ENCODE assay signal across 15 cellular contexts in the genomic region with DNA sequence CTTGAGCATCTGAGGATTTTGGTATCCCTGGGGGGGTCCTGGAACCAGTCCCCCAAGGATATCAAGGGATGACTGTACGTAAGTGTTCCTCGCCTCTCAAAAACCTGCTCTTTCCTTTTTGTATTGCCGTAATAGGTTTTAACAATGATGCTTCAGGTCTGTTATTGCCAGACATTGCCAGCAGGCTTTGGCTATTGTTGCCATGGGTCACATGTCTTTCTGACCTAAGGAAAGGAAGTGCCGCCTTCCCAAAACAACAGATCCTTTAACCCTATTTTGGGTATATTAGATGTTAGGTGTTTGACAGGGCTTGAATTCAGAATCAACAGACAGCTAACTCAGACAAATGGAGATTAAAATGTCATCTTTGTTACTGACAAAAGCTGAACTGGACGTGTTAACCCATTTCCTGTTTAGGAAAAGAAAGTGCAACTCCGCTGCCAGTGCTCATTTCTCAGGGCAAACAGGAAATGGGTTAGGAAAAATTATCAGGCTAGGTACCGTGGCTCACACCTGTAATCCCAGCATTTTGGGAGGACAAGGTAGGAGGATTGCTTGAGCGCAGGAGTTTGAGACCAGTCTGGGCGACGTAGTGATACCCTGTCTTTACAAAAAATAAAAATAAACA. TPM values are rescaled to one million over a fixed set of nuclear protein-coding genes. Genes with fewer than 3 reads are reported as not detected.
DNase-seq lines count a peak whose midpoint lies in the region; ATAC-seq and TF ChIP-seq lines count a peak whose summit lies in the region.
"Had no signal": no experiment of that assay in that cellular context is flagged by ENCODE, and none has a peak within 500 bp of the region (broad histone marks: within the 10 kb centered on the region; RNA-seq: fewer than 3 reads in every experiment).

No MANE protein-coding gene starts in this region.

- H3K27me3 ChIP-seq in OCI-LY1 (ENCODE audit: insufficient read depth, low read length) = no peaks in the 10 kb centered on the region; the same call in 1 of the 2 replicates
- H3K27me3 ChIP-seq in mammary epithelial cell (ENCODE audit: insufficient read depth, low read length) = no peaks in the 10 kb centered on the region
- no peaks in the 10 kb centered on the region for H3K27me3 ChIP-seq in ovary
- H3K27me3 ChIP-seq: tibial nerve had no signal

- DNase-seq in activated T-cell treated with anti-CD3 and anti-CD28 coated beads, Interleukin-2, amount 50 U/mL, for 24 hours = no peak
- DNase-seq in activated T-cell treated with anti-CD3 and anti-CD28 coated beads, Interleukin-2, amount 50 U/mL, for 1 hour = no peak
- DNase-seq in mammary epithelial cell = no peak
- no peak for DNase-seq in ovary
- DNase-seq in NCI-H1105 treated with DMSO at 0.1 percent for 48 hours (lab: John Stamatoyannopoulos, UW) = no peak
- DNase-seq: activated B cell treated with CpG ODN at 0.5 μM for 24 hours; CD8-positive, alpha-beta memory T cell; cortex of kidney; NCI-H1092 treated with DMSO at 0.1 percent for 48 hours had no signal

- dilution Hi-C loops in mammary epithelial cell (cut with HindIII; ENCODE audit: low sequenced_read_pairs) = no loop called here

- no peaks in the 10 kb centered on the region for H3K9me2 ChIP-seq in OCI-LY1 (ENCODE audit: low read depth, low read length)

- H3F3A ChIP-seq in OCI-LY1 (ENCODE audit: insufficient read depth, low read length) = no peaks in the 10 kb centered on the region

- WGBS in mammary epithelial cell (ENCODE audit: low coverage, missing lambda C conversion rate) = 75% methylated on average over 10 of the region's 10 CpGs
- 70 to 77% (median 74%) methylated on average over 10 of the region's 10 CpGs for WGBS in ovary, 3 donors

- H3K4me3 ChIP-seq in OCI-LY1 (ENCODE audit: low read depth, low read length, poor library complexity, severe bottlenecking) (peak overlapping the region; percentile 41), mammary epithelial cell (replicated peaks in 1 of 3; ENCODE audit: insufficient read depth in 1 of 3, low read depth in 2 of 3, low read length in 3 of 3) (no peak overlapping the region), ovary (no peak overlapping the region)

- no peaks in the 10 kb centered on the region for H3K9me3 Mint-ChIP-seq in activated T-cell treated with anti-CD3 and anti-CD28 coated beads, Interleukin-2, amount 50 U/mL, for 24 hours
- H3K9me3 Mint-ChIP-seq: activated B cell treated with CpG ODN at 0.5 μM for 24 hours; CD8-positive, alpha-beta memory T cell had no signal

- H3K4me2 ChIP-seq in OCI-LY1 (ENCODE audit: low read length) (peak overlapping the region; percentile 62), mammary epithelial cell (ENCODE audit: insufficient read depth, low read depth, low read length) (no peak overlapping the region)

- in situ Hi-C loops in mammary epithelial cell (cut with MboI; ENCODE audit: low sequenced_read_pairs in 2 of 2) = no loop called here

- H3K27ac ChIP-seq in OCI-LY1 (ENCODE audit: low read depth, low read length, poor library complexity, severe bottlenecking) (no peak overlapping the region), mammary epithelial cell (ENCODE audit: insufficient read depth, low read depth, low read length) (no peak overlapping the region), ovary (no peak overlapping the region)
- H3K27ac ChIP-seq: tibial nerve had no signal

- H3K9me3 ChIP-seq in OCI-LY1 (ENCODE audit: low read length) (no peaks in the 10 kb centered on the region), mammary epithelial cell (replicated peaks; ENCODE audit: insufficient read depth, low read length) (no peaks in the 10 kb centered on the region), ovary (no peaks in the 10 kb centered on the region)
- H3K9me3 ChIP-seq: tibial nerve had no signal

- peaks cover 9% of the 10 kb centered on the region for H3K4me1 ChIP-seq in OCI-LY1 (ENCODE audit: insufficient read depth, low read length, severe bottlenecking)
- H3K4me1 ChIP-seq in mammary epithelial cell (ENCODE audit: insufficient read depth, low read length) = no peaks in the 10 kb centered on the region
- no peaks in the 10 kb centered on the region for H3K4me1 ChIP-seq in ovary (ENCODE audit: insufficient read depth)
- H3K4me1 ChIP-seq: tibial nerve had no signal

- peak overlapping the region; percentile 80 for H3K27ac Mint-ChIP-seq in activated T-cell treated with anti-CD3 and anti-CD28 coated beads, Interleukin-2, amount 50 U/mL, for 24 hours
- H3K27ac Mint-ChIP-seq: activated B cell treated with CpG ODN at 0.5 μM for 24 hours, progenitor cell of endocrine pancreas had no signal

- TF ChIP-seq POLR2A in ovary (IDR thresholded peaks at IDR 0.05) = no peak

- no peaks in the 10 kb centered on the region for H3K79me2 ChIP-seq in OCI-LY1 (ENCODE audit: insufficient read depth, low read length)
- no peaks in the 10 kb centered on the region for H3K79me2 ChIP-seq in mammary epithelial cell (ENCODE audit: insufficient read depth, low read length)

- CTCF ChIA-PET in mammary epithelial cell (lab: Charles Lee; ENCODE audit: low non-redundant PET) = no interaction called here

- no TSS peak for BruUV-seq in mammary epithelial cell (replicated peaks; lab: Mats Ljungman, UMichigan)

- H3K36me3 Mint-ChIP-seq in activated T-cell treated with anti-CD3 and anti-CD28 coated beads, Interleukin-2, amount 50 U/mL, for 24 hours (ENCODE audit: low read depth) = no peaks in the 10 kb centered on the region
- H3K36me3 Mint-ChIP-seq: CD8-positive, alpha-beta memory T cell had no signal

- peaks cover 7% of the 10 kb centered on the region for H3K4me1 Mint-ChIP-seq in activated T-cell treated with anti-CD3 and anti-CD28 coated beads, Interleukin-2, amount 50 U/mL, for 24 hours (ENCODE audit: low read depth)
- H3K4me1 Mint-ChIP-seq: activated B cell treated with CpG ODN at 0.5 μM for 24 hours had no signal

- H3K4me3 Mint-ChIP-seq in activated T-cell treated with anti-CD3 and anti-CD28 coated beads, Interleukin-2, amount 50 U/mL, for 24 hours = peak overlapping the region; percentile 56
- H3K4me3 Mint-ChIP-seq: activated B cell treated with CpG ODN at 0.5 μM for 24 hours had no signal

- H3K36me3 ChIP-seq in OCI-LY1 (ENCODE audit: insufficient read depth, low read length) = no peaks in the 10 kb centered on the region
- no peaks in the 10 kb centered on the region for H3K36me3 ChIP-seq in mammary epithelial cell (ENCODE audit: insufficient read depth, low read length)
- H3K36me3 ChIP-seq in ovary = no peaks in the 10 kb centered on the region
- H3K36me3 ChIP-seq: tibial nerve had no signal

- peaks cover 3% of the 10 kb centered on the region for H3K27me3 Mint-ChIP-seq in activated T-cell treated with anti-CD3 and anti-CD28 coated beads, Interleukin-2, amount 50 U/mL, for 24 hours
- H3K27me3 Mint-ChIP-seq: progenitor cell of endocrine pancreas had no signal

- H3K9ac ChIP-seq in OCI-LY1 (ENCODE audit: low read length) (peak overlapping the region; percentile 29; the same call in 1 of the 2 replicates), mammary epithelial cell (ENCODE audit: insufficient read depth, low read length) (no peak overlapping the region)

- intact Hi-C loops in mammary epithelial cell (cut with micrococcal nuclease) = no loop called here
- intact Hi-C loops in ovary (cut with DNase I) = no loop called here

- peak; percentile 11 for TF ChIP-seq EP300 in ovary (IDR thresholded peaks at IDR 0.05)

- no peaks in the 10 kb centered on the region for H4K20me1 ChIP-seq in OCI-LY1 (ENCODE audit: insufficient read depth, low read length)
- H4K20me1 ChIP-seq in mammary epithelial cell (ENCODE audit: insufficient read depth, low read length) = no peaks in the 10 kb centered on the region

- TF ChIP-seq CTCF in OCI-LY1 (IDR thresholded peaks at IDR 0.05; ENCODE audit: low read length) (no peak), mammary epithelial cell (conservative IDR thresholded peaks at IDR 0.05 in 1 of 2, IDR thresholded peaks at IDR 0.05 in 1 of 2; ENCODE audit: extremely low read depth in 1 of 2, insufficient read depth in 1 of 2, low read depth in 1 of 2, low read length in 2 of 2) (no peak), ovary (IDR thresholded peaks at IDR 0.05) (no peak)

- ATAC-seq in GM18519 (IDR thresholded peaks at IDR 0.05; ENCODE audit: low FRiP score, unreplicated experiment) (no peak), HG03460 (IDR thresholded peaks at IDR 0.05; ENCODE audit: unreplicated experiment) (no peak)
- ATAC-seq: esophagus mucosa had no signal

- H2AFZ ChIP-seq in OCI-LY1 (ENCODE audit: low read length) (peak overlapping the region; percentile 82), mammary epithelial cell (ENCODE audit: low read depth, low read length) (peak overlapping the region; percentile 46)

RNA-seq across cellular contexts. Expression of gene PRPF38B, which starts 12.4 kb away (rescaled TPM):
- total RNA-seq in mammary epithelial cell (10 to 100 TPM; 14.5 to 52.2 TPM), ovary (10 to 100 TPM; 16.5 to 32.0 (median 29.4) TPM)
- polyA plus RNA-seq in mammary epithelial cell (20.6 TPM), ovary (10 to 100 TPM; 26.1 to 36.2 TPM)
- 5.2 TPM for polyA minus RNA-seq in mammary epithelial cell

RNA-seq across cellular contexts. Expression of gene HENMT1, which starts 18.8 kb away (rescaled TPM):
- total RNA-seq in mammary epithelial cell (1 to 10 TPM; 1.3 to 6.7 TPM), ovary (1 to 10 TPM; 2.1 to 6.9 (median 3.9) TPM)
- polyA plus RNA-seq in mammary epithelial cell (1.1 TPM), ovary (1 to 10 TPM; 6.2 to 7.4 TPM)
- not detected for polyA minus RNA-seq in mammary epithelial cell

RNA-seq across cellular contexts. Expression of gene FNDC7, which starts 33.0 kb away (rescaled TPM):
- total RNA-seq in mammary epithelial cell (not detected), ovary (under 1 TPM in 3 of 7 donors, not detected in 4; 0.13 to 0.22 (median 0.15) TPM)
- polyA plus RNA-seq in mammary epithelial cell (0.01 TPM), ovary (not detected)
- polyA minus RNA-seq in mammary epithelial cell = not detected
- total RNA-seq: activated B cell treated with CpG ODN at 0.5 μM for 24 hours, esophagus mucosa, progenitor cell of endocrine pancreas, tibial nerve had no signal
- polyA plus RNA-seq: CD8-positive, alpha-beta memory T cell had no signal
